8 cellular contexts compared by ENCODE assay signal in genomic region chr1:89363196-89363595, GRCh38. TPM values are rescaled to one million over a fixed set of nuclear protein-coding genes. Genes with fewer than 3 reads are reported as not detected.
DNase-seq lines count a peak whose midpoint lies in the region; ATAC-seq and TF ChIP-seq lines count a peak whose summit lies in the region.

No MANE protein-coding gene starts in this region.

- H3K36me3 Mint-ChIP-seq in WTC11 (no peaks in the 10 kb centered on the region), neural progenitor cell (no peaks in the 10 kb centered on the region)

- H2BK12ac ChIP-seq in mesenchymal stem cell (ENCODE audit: low read length in 2 of 2): no peak overlapping the region

- no peak overlapping the region for H2AK5ac ChIP-seq in mesenchymal stem cell (ENCODE audit: low read length, severe bottlenecking)

- TF ChIP-seq CTCF in WTC11 (IDR thresholded peaks at IDR 0.05) (no peak), neural progenitor cell (IDR thresholded peaks at IDR 0.05) (no peak)

- no peak overlapping the region for H4K8ac ChIP-seq in mesenchymal stem cell (ENCODE audit: low read length)

- CTCF ChIA-PET in WTC11 (lab: Charles Lee): interaction anchor here (1.3 kb wide), 1 partner anchor 277 kb away, joined by 4 read pairs; no protein-coding TSS in a partner anchor

- no peaks in the 10 kb centered on the region for H4K20me1 ChIP-seq in neural progenitor cell (ENCODE audit: low read depth)

- H3K4ac ChIP-seq in mesenchymal stem cell (ENCODE audit: low read depth in 1 of 2, low read length in 2 of 2): no peak overlapping the region

- H3K18ac ChIP-seq in mesenchymal stem cell (ENCODE audit: low read depth in 1 of 2, low read length in 2 of 2): no peak overlapping the region

- no peak overlapping the region for H3K4me3 ChIP-seq in mesenchymal stem cell (ENCODE audit: insufficient read depth in 1 of 2, low read depth in 1 of 2, low read length in 2 of 2)
- H3K4me3 ChIP-seq in neural progenitor cell: no peak overlapping the region

- H3K36me3 ChIP-seq in mesenchymal stem cell (ENCODE audit: control insufficient read depth in 1 of 2, insufficient read depth in 2 of 2, low read depth in 1 of 2, low read length in 2 of 2) (no peaks in the 10 kb centered on the region), neural progenitor cell (no peaks in the 10 kb centered on the region)

- POLR2A ChIA-PET in WTC11 (lab: Charles Lee): no interaction called here

- H3K27ac Mint-ChIP-seq in WTC11 (no peak overlapping the region), neural progenitor cell (no peak overlapping the region)

- peak; percentile 96 for ATAC-seq in GM18870 (IDR thresholded peaks at IDR 0.05; ENCODE audit: unreplicated experiment)
- ATAC-seq in GM21825 (IDR thresholded peaks at IDR 0.05; ENCODE audit: unreplicated experiment): peak; percentile 93
- ATAC-seq in WTC11: no peak

- H3K79me2 ChIP-seq in neural progenitor cell (ENCODE audit: low read depth): no peaks in the 10 kb centered on the region

- H3K9me3 ChIP-seq in mesenchymal stem cell (ENCODE audit: control insufficient read depth, low read length): no peaks in the 10 kb centered on the region
- H3K9me3 ChIP-seq in neural progenitor cell (ENCODE audit: low read depth): no peaks in the 10 kb centered on the region

- no peak overlapping the region for H4K91ac ChIP-seq in mesenchymal stem cell (ENCODE audit: low read length)

- WGBS in mesenchymal stem cell: no CpG with 5 or more reads among the region's 1 CpG

- no peak overlapping the region for H2BK120ac ChIP-seq in mesenchymal stem cell (ENCODE audit: low read depth, low read length)

- H3K4me1 ChIP-seq in mesenchymal stem cell (ENCODE audit: control insufficient read depth, insufficient read depth, low read depth, low read length): no peaks in the 10 kb centered on the region
- peaks cover 3% of the 10 kb centered on the region for H3K4me1 ChIP-seq in neural progenitor cell

- H3K27me3 ChIP-seq in mesenchymal stem cell (ENCODE audit: control insufficient read depth in 1 of 2, insufficient read depth in 1 of 2, low read length in 2 of 2): peaks cover 0 to 7% of the 10 kb centered on the region in 2 experiments
- H3K27me3 ChIP-seq in neural progenitor cell: no peaks in the 10 kb centered on the region

- H3K9me3 Mint-ChIP-seq in WTC11 (no peaks in the 10 kb centered on the region), neural progenitor cell (no peaks in the 10 kb centered on the region)

- DNase-seq in MV-4-11 (lab: John Stamatoyannopoulos, UW) (peak; percentile 17), mesenchymal stem cell (peak; percentile 16), WTC11 (ENCODE audit: low spot score) (no peak), neural progenitor cell (ENCODE audit: low spot score) (no peak), retina (no peak), GM19238 (ENCODE audit: insufficient read length, low spot score) (no peak)

- H3K4me3 Mint-ChIP-seq in WTC11 (no peak overlapping the region), neural progenitor cell (no peak overlapping the region)

- no peak overlapping the region for H2BK5ac ChIP-seq in mesenchymal stem cell (ENCODE audit: low read depth, low read length, poor library complexity, severe bottlenecking)

- no peaks in the 10 kb centered on the region for H3F3A ChIP-seq in neural progenitor cell (ENCODE audit: low read depth)

- H3K27me3 Mint-ChIP-seq in WTC11 (ENCODE audit: low read depth): no peaks in the 10 kb centered on the region
- peaks cover 6% of the 10 kb centered on the region for H3K27me3 Mint-ChIP-seq in neural progenitor cell (ENCODE audit: insufficient read depth, low read depth)

- H2AFZ ChIP-seq in mesenchymal stem cell (ENCODE audit: low read depth, low read length) (no peak overlapping the region), neural progenitor cell (replicated peaks) (no peak overlapping the region)

- H3K9ac ChIP-seq in mesenchymal stem cell (ENCODE audit: low read length) (peak overlapping the region; percentile 27), neural progenitor cell (no peak overlapping the region)

- H3K27ac ChIP-seq in mesenchymal stem cell (ENCODE audit: low read length, poor library complexity, severe bottlenecking) (no peak overlapping the region), neural progenitor cell (no peak overlapping the region)

- no peak overlapping the region for H3K23ac ChIP-seq in mesenchymal stem cell (ENCODE audit: low read length in 2 of 2)

- no peaks in the 10 kb centered on the region for H3K79me1 ChIP-seq in mesenchymal stem cell (replicated peaks; ENCODE audit: low read length, poor library complexity, severe bottlenecking)

- H3K4me2 ChIP-seq in mesenchymal stem cell (ENCODE audit: low read length, poor library complexity, severe bottlenecking): no peak overlapping the region
- H3K4me2 ChIP-seq in neural progenitor cell: no peak overlapping the region

- no peak overlapping the region for H2BK15ac ChIP-seq in mesenchymal stem cell (ENCODE audit: low read depth, poor library complexity, severe bottlenecking)

- H3K4me1 Mint-ChIP-seq in WTC11 (peaks cover 39% of the 10 kb centered on the region), neural progenitor cell (peaks cover 6% of the 10 kb centered on the region)

- no peak overlapping the region for H3K14ac ChIP-seq in mesenchymal stem cell (ENCODE audit: low read length in 2 of 2)

TF ChIP-seq in WTC11, 78 proteins besides CTCF, POLR2A, EP300 and RAD21:
- TF ChIP-seq SOX15 (CRISPR knock-in tag; IDR thresholded peaks at IDR 0.05): no peak
- TF ChIP-seq ZMAT4 (CRISPR knock-in tag; IDR thresholded peaks at IDR 0.05): no peak
- no peak for TF ChIP-seq SMAD3 (CRISPR knock-in tag; IDR thresholded peaks at IDR 0.05; ENCODE audit: borderline replicate concordance)
- no peak for TF ChIP-seq GTF2I (CRISPR knock-in tag; conservative IDR thresholded peaks at IDR 0.05)
- no peak for TF ChIP-seq CDX4 (CRISPR knock-in tag; IDR thresholded peaks at IDR 0.05; ENCODE audit: borderline replicate concordance)
- TF ChIP-seq ETV6 (CRISPR knock-in tag; IDR thresholded peaks at IDR 0.05): no peak
- TF ChIP-seq ZNF281 (CRISPR knock-in tag; IDR thresholded peaks at IDR 0.05): no peak
- TF ChIP-seq NFE2L1 (CRISPR knock-in tag; IDR thresholded peaks at IDR 0.05): no peak
- TF ChIP-seq NR1H2 (CRISPR knock-in tag; IDR thresholded peaks at IDR 0.05): no peak
- TF ChIP-seq MAX (CRISPR knock-in tag; IDR thresholded peaks at IDR 0.05): no peak

RNA-seq across cellular contexts. Expression of gene GBP6, which starts 0.7 kb away (rescaled TPM):
- 0.01 TPM for polyA plus RNA-seq in mesenchymal stem cell (2013, experiment 1 of 2)
- 0.01 TPM for polyA plus RNA-seq in mesenchymal stem cell (2013, experiment 2 of 2)
- total RNA-seq in WTC11 (2021): not detected in 3 replicates
- not detected in 2 replicates for total RNA-seq in neural progenitor cell (ENCODE audit: low replicate concordance)

Comparison
In these comparisons a context has a peak if more than half of its experiments do, and no peak if none do; other contexts are left out.
1. DNase-seq: peak in MV-4-11 (single experiment) and mesenchymal stem cell (single experiment); none in WTC11 (single experiment), neural progenitor cell (single experiment), retina (single experiment) and GM19238 (single experiment).